1 cellular context compared by ENCODE assay signal in the genomic region with DNA sequence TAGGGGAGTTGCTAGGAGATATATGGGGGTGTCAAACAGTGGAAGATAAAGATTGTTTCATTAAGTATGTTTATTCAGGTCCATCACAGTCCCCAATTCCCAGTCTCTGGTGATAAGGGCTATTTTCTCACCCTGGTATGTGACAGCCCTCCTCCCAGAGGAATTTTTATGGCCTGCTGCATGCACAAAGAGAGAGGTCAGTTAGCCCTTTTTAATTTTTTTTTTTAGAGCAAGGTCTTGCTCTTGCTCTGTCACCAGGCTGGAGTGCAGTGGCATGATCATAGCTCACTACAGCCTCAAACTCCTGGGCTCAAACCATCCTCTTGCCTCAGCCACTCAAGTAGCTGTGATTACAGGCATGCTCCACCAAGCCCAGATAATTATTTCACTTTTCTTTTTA.
TF ChIP-seq lines count a peak whose summit lies in the region.

No MANE protein-coding gene starts in this region.

TF ChIP-seq in HepG2, 621 proteins besides CTCF, POLR2A, EP300 and RAD21 (continued from another document and continues in another):
- TF ChIP-seq, protein P1, sequence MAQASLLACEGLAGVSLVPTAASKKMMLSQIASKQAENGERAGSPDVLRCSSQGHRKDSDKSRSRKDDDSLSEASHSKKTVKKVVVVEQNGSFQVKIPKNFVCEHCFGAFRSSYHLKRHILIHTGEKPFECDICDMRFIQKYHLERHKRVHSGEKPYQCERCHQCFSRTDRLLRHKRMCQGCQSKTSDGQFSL (CRISPR knock-in tag; IDR thresholded peaks at IDR 0.05), result no peak
- TF ChIP-seq ZNF367 (CRISPR knock-in tag; IDR thresholded peaks at IDR 0.05; ENCODE audit: borderline replicate concordance) (no peak), ZNF484 (CRISPR knock-in tag; IDR thresholded peaks at IDR 0.05; ENCODE audit: borderline replicate concordance, low read depth) (no peak), HIVEP1 (CRISPR knock-in tag; IDR thresholded peaks at IDR 0.05) (no peak), EEA1 (CRISPR knock-in tag; IDR thresholded peaks at IDR 0.05; ENCODE audit: borderline replicate concordance) (0 out of 2 replicates have a peak, but pooled peaks have one; percentile 8), ZNF660 (CRISPR knock-in tag; IDR thresholded peaks at IDR 0.05; ENCODE audit: borderline replicate concordance, low read depth) (no peak), ZNF549 (CRISPR knock-in tag; IDR thresholded peaks at IDR 0.05) (no peak), KDM3A (CRISPR knock-in tag; IDR thresholded peaks at IDR 0.05; ENCODE audit: low read depth) (no peak), GATAD1 (CRISPR knock-in tag; IDR thresholded peaks at IDR 0.05) (no peak), ZKSCAN5 (CRISPR knock-in tag; IDR thresholded peaks at IDR 0.05) (no peak), ZNF33A (CRISPR knock-in tag; IDR thresholded peaks at IDR 0.05; ENCODE audit: borderline replicate concordance) (no peak), ZNF33B (CRISPR knock-in tag; IDR thresholded peaks at IDR 0.05) (no peak), NR2F6 (IDR thresholded peaks at IDR 0.05) (peak; percentile 74), NR2F6 (CRISPR knock-in tag; IDR thresholded peaks at IDR 0.05) (peak; percentile 46; the same call in 1 of the 2 replicates), RFXANK (CRISPR knock-in tag; IDR thresholded peaks at IDR 0.05) (no peak), NCOA5 (CRISPR knock-in tag; IDR thresholded peaks at IDR 0.05) (no peak), ARNT (IDR thresholded peaks at IDR 0.05) (no peak), ZFP37 (CRISPR knock-in tag; IDR thresholded peaks at IDR 0.05; ENCODE audit: borderline replicate concordance) (no peak), ZBTB8A (CRISPR knock-in tag; IDR thresholded peaks at IDR 0.05; ENCODE audit: borderline replicate concordance, low read depth) (no peak), NAIF1 (CRISPR knock-in tag; IDR thresholded peaks at IDR 0.05; ENCODE audit: borderline replicate concordance) (no peak), SNAI1 (CRISPR knock-in tag; IDR thresholded peaks at IDR 0.05; ENCODE audit: borderline replicate concordance) (no peak), ZNF460 (CRISPR knock-in tag; IDR thresholded peaks at IDR 0.05; ENCODE audit: borderline replicate concordance) (no peak), ZNF354B (CRISPR knock-in tag; IDR thresholded peaks at IDR 0.05) (no peak), TEAD2 (CRISPR knock-in tag; IDR thresholded peaks at IDR 0.05) (no peak), HOXD1 (CRISPR knock-in tag; IDR thresholded peaks at IDR 0.05) (no peak), POLR2AphosphoS2 (IDR thresholded peaks at IDR 0.05; ENCODE audit: low read depth, low read length) (no peak), SOX13 (IDR thresholded peaks at IDR 0.05) (no peak), SOX13 (CRISPR knock-in tag; conservative IDR thresholded peaks at IDR 0.05 in 1 of 2, IDR thresholded peaks at IDR 0.05 in 1 of 2) (peak in 1 of 2 experiments; percentile 60; a peak in 2 of 4 replicates)
- TF ChIP-seq, protein P2, sequence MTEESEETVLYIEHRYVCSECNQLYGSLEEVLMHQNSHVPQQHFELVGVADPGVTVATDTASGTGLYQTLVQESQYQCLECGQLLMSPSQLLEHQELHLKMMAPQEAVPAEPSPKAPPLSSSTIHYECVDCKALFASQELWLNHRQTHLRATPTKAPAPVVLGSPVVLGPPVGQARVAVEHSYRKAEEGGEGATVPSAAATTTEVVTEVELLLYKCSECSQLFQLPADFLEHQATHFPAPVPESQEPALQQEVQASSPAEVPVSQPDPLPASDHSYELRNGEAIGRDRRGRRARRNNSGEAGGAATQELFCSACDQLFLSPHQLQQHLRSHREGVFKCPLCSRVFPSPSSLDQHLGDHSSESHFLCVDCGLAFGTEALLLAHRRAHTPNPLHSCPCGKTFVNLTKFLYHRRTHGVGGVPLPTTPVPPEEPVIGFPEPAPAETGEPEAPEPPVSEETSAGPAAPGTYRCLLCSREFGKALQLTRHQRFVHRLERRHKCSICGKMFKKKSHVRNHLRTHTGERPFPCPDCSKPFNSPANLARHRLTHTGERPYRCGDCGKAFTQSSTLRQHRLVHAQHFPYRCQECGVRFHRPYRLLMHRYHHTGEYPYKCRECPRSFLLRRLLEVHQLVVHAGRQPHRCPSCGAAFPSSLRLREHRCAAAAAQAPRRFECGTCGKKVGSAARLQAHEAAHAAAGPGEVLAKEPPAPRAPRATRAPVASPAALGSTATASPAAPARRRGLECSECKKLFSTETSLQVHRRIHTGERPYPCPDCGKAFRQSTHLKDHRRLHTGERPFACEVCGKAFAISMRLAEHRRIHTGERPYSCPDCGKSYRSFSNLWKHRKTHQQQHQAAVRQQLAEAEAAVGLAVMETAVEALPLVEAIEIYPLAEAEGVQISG (CRISPR knock-in tag; IDR thresholded peaks at IDR 0.05), result no peak
- TF ChIP-seq, protein P3, sequence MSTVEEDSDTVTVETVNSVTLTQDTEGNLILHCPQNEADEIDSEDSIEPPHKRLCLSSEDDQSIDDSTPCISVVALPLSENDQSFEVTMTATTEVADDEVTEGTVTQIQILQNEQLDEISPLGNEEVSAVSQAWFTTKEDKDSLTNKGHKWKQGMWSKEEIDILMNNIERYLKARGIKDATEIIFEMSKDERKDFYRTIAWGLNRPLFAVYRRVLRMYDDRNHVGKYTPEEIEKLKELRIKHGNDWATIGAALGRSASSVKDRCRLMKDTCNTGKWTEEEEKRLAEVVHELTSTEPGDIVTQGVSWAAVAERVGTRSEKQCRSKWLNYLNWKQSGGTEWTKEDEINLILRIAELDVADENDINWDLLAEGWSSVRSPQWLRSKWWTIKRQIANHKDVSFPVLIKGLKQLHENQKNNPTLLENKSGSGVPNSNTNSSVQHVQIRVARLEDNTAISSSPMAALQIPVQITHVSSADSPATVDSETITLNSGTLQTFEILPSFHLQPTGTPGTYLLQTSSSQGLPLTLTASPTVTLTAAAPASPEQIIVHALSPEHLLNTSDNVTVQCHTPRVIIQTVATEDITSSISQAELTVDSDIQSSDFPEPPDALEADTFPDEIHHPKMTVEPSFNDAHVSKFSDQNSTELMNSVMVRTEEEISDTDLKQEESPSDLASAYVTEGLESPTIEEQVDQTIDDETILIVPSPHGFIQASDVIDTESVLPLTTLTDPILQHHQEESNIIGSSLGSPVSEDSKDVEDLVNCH (CRISPR knock-in tag; IDR thresholded peaks at IDR 0.05), result no peak
- TF ChIP-seq, protein P4, sequence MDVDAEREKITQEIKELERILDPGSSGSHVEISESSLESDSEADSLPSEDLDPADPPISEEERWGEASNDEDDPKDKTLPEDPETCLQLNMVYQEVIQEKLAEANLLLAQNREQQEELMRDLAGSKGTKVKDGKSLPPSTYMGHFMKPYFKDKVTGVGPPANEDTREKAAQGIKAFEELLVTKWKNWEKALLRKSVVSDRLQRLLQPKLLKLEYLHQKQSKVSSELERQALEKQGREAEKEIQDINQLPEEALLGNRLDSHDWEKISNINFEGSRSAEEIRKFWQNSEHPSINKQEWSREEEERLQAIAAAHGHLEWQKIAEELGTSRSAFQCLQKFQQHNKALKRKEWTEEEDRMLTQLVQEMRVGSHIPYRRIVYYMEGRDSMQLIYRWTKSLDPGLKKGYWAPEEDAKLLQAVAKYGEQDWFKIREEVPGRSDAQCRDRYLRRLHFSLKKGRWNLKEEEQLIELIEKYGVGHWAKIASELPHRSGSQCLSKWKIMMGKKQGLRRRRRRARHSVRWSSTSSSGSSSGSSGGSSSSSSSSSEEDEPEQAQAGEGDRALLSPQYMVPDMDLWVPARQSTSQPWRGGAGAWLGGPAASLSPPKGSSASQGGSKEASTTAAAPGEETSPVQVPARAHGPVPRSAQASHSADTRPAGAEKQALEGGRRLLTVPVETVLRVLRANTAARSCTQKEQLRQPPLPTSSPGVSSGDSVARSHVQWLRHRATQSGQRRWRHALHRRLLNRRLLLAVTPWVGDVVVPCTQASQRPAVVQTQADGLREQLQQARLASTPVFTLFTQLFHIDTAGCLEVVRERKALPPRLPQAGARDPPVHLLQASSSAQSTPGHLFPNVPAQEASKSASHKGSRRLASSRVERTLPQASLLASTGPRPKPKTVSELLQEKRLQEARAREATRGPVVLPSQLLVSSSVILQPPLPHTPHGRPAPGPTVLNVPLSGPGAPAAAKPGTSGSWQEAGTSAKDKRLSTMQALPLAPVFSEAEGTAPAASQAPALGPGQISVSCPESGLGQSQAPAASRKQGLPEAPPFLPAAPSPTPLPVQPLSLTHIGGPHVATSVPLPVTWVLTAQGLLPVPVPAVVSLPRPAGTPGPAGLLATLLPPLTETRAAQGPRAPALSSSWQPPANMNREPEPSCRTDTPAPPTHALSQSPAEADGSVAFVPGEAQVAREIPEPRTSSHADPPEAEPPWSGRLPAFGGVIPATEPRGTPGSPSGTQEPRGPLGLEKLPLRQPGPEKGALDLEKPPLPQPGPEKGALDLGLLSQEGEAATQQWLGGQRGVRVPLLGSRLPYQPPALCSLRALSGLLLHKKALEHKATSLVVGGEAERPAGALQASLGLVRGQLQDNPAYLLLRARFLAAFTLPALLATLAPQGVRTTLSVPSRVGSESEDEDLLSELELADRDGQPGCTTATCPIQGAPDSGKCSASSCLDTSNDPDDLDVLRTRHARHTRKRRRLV (CRISPR knock-in tag; IDR thresholded peaks at IDR 0.05), result no peak
- TF ChIP-seq, protein P5, sequence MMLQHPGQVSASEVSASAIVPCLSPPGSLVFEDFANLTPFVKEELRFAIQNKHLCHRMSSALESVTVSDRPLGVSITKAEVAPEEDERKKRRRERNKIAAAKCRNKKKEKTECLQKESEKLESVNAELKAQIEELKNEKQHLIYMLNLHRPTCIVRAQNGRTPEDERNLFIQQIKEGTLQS (CRISPR knock-in tag; IDR thresholded peaks at IDR 0.05), result no peak
- TF ChIP-seq, protein P6, sequence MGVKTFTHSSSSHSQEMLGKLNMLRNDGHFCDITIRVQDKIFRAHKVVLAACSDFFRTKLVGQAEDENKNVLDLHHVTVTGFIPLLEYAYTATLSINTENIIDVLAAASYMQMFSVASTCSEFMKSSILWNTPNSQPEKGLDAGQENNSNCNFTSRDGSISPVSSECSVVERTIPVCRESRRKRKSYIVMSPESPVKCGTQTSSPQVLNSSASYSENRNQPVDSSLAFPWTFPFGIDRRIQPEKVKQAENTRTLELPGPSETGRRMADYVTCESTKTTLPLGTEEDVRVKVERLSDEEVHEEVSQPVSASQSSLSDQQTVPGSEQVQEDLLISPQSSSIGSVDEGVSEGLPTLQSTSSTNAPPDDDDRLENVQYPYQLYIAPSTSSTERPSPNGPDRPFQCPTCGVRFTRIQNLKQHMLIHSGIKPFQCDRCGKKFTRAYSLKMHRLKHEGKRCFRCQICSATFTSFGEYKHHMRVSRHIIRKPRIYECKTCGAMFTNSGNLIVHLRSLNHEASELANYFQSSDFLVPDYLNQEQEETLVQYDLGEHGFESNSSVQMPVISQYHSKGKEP (CRISPR knock-in tag; IDR thresholded peaks at IDR 0.05), result no peak
- TF ChIP-seq, protein P7, sequence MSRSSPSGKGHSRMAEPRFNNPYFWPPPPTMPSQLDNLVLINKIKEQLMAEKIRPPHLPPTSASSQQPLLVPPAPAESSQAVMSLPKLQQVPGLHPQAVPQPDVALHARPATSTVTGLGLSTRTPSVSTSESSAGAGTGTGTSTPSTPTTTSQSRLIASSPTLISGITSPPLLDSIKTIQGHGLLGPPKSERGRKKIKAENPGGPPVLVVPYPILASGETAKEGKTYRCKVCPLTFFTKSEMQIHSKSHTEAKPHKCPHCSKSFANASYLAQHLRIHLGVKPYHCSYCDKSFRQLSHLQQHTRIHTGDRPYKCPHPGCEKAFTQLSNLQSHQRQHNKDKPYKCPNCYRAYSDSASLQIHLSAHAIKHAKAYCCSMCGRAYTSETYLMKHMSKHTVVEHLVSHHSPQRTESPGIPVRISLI (CRISPR knock-in tag; IDR thresholded peaks at IDR 0.05; ENCODE audit: borderline replicate concordance), result peak; percentile 96
- TF ChIP-seq, protein P8, sequence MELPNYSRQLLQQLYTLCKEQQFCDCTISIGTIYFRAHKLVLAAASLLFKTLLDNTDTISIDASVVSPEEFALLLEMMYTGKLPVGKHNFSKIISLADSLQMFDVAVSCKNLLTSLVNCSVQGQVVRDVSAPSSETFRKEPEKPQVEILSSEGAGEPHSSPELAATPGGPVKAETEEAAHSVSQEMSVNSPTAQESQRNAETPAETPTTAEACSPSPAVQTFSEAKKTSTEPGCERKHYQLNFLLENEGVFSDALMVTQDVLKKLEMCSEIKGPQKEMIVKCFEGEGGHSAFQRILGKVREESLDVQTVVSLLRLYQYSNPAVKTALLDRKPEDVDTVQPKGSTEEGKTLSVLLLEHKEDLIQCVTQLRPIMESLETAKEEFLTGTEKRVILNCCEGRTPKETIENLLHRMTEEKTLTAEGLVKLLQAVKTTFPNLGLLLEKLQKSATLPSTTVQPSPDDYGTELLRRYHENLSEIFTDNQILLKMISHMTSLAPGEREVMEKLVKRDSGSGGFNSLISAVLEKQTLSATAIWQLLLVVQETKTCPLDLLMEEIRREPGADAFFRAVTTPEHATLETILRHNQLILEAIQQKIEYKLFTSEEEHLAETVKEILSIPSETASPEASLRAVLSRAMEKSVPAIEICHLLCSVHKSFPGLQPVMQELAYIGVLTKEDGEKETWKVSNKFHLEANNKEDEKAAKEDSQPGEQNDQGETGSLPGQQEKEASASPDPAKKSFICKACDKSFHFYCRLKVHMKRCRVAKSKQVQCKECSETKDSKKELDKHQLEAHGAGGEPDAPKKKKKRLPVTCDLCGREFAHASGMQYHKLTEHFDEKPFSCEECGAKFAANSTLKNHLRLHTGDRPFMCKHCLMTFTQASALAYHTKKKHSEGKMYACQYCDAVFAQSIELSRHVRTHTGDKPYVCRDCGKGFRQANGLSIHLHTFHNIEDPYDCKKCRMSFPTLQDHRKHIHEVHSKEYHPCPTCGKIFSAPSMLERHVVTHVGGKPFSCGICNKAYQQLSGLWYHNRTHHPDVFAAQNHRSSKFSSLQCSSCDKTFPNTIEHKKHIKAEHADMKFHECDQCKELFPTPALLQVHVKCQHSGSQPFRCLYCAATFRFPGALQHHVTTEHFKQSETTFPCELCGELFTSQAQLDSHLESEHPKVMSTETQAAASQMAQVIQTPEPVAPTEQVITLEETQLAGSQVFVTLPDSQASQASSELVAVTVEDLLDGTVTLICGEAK (IDR thresholded peaks at IDR 0.05), result no peak
- TF ChIP-seq, protein P8 (CRISPR knock-in tag; IDR thresholded peaks at IDR 0.05), result no peak
